In genomic region chr16:30821891-30822290, GRCh38 we compare ENCODE assay signal across 23 cellular contexts.
"Had no signal": no experiment of that assay in that cellular context is flagged by ENCODE, and none has a peak within 500 bp of the region (broad histone marks: within the 10 kb centered on the region; RNA-seq: fewer than 3 reads in every experiment).

No MANE protein-coding gene starts in this region.

- H3K4me1 ChIP-seq: adrenal gland, body of pancreas had no signal

- H3K36me3 ChIP-seq: adrenal gland had no signal

- H3K27ac ChIP-seq: adrenal gland, body of pancreas had no signal

- ATAC-seq: activated CD4-positive, alpha-beta T cell treated with anti-CD3 and anti-CD28 coated beads for 36 hours; activated CD8-positive, alpha-beta memory T cell treated with anti-CD3 and anti-CD28 coated beads, Interleukin-2, amount 10 ng/mL, durations not matched to agents 7 days and 5 days; activated CD8-positive, alpha-beta T cell treated with anti-CD3 and anti-CD28 coated beads, Interleukin-2, amount 10 ng/mL, durations not matched to agents 7 days and 5 days; activated naive CD8-positive, alpha-beta T cell treated with anti-CD3 and anti-CD28 coated beads, Interleukin-2, amount 50 U/mL, for 24 hours; body of pancreas had no signal

- H3K27me3 ChIP-seq: adrenal gland, body of pancreas had no signal

- H3K9me3 ChIP-seq: adrenal gland, body of pancreas had no signal

- H3K4me3 ChIP-seq: adrenal gland, body of pancreas had no signal

- DNase-seq: activated CD4-positive, alpha-beta memory T cell treated with anti-CD3 and anti-CD28 coated beads for 36 hours; activated CD4-positive, alpha-beta T cell treated with anti-CD3 and anti-CD28 coated beads for 36 hours; activated CD4-positive, alpha-beta T cell treated with anti-CD3 and anti-CD28 coated beads, Interleukin-2, amount 10 ng/mL, durations not matched to agents 24 days and 14 days; activated CD4-positive, CD25-positive, alpha-beta regulatory T cell; activated CD4-positive, CD25-positive, alpha-beta regulatory T cell treated with anti-CD3 and anti-CD28 coated beads, Interleukin-2, amount 50 U/mL, for 72 hours; activated CD8-positive, alpha-beta memory T cell treated with anti-CD3 and anti-CD28 coated beads, Interleukin-2, amount 10 ng/mL, durations not matched to agents 7 days and 5 days; activated CD8-positive, alpha-beta memory T cell treated with anti-CD3 and anti-CD28 coated beads, Interleukin-2, amount 50 U/mL, for 4 hours; activated CD8-positive, alpha-beta T cell treated with anti-CD3 and anti-CD28 coated beads, Interleukin-2, amount 10 ng/mL, durations not matched to agents 7 days and 5 days; activated effector memory CD4-positive, alpha-beta T cell treated with anti-CD3 and anti-CD28 coated beads, Interleukin-2, amount 50 U/mL, for 16 hours; activated naive CD4-positive, alpha-beta T cell treated with anti-CD3 and anti-CD28 coated beads for 36 hours; activated naive CD8-positive, alpha-beta T cell treated with anti-CD3 and anti-CD28 coated beads for 36 hours; activated naive CD8-positive, alpha-beta T cell treated with anti-CD3 and anti-CD28 coated beads, Interleukin-2, amount 50 U/mL, for 24 hours; activated T-cell treated with anti-CD3 and anti-CD28 coated beads, Interleukin-2, amount 50 U/mL, for 1 hour; activated T-cell treated with anti-CD3 and anti-CD28 coated beads, Interleukin-2, amount 50 U/mL, for 48 hours; adrenal gland; amygdala; aorta; body of pancreas; caudate nucleus; effector CD8-positive, alpha-beta T cell; foreskin fibroblast; head of caudate nucleus; T-helper 2 cell had no signal
